Comparison of ENCODE assay signal across 9 cellular contexts in genomic region chr4:76208005-76208765, GRCh38. TPM values are rescaled to one million over a fixed set of nuclear protein-coding genes. Genes with fewer than 3 reads are reported as not detected.
A peak's percentile ranks its signal among the peaks of the same experiment; 100 is the strongest.
DNase-seq lines count a peak whose midpoint lies in the region; ATAC-seq and TF ChIP-seq lines count a peak whose summit lies in the region.
"Had no signal": no experiment of that assay in that cellular context is flagged by ENCODE, and none has a peak within 500 bp of the region (broad histone marks: within the 10 kb centered on the region; RNA-seq: fewer than 3 reads in every experiment).

No MANE protein-coding gene starts in this region.

- no peaks in the 10 kb centered on the region for H3K27me3 Mint-ChIP-seq in T-helper 2 cell treated with Interferon-gamma antibody and Interleukin-4, amounts not matched to agents 5 μg/mL and 100 μg/mL, for 36 hours (ENCODE audit: low read depth)

- peak overlapping the region; percentile 36 for H3K4me3 ChIP-seq in fibroblast of the aortic adventitia (ENCODE audit: low read depth, low read length)

- TF ChIP-seq CTCF in fibroblast of the aortic adventitia (IDR thresholded peaks at IDR 0.05; ENCODE audit: insufficient read depth, low read length) = no peak

- H3K4me1 Mint-ChIP-seq in T-helper 2 cell treated with Interferon-gamma antibody and Interleukin-4, amounts not matched to agents 5 μg/mL and 100 μg/mL, for 36 hours (ENCODE audit: low read depth) = peaks cover 10% of the 10 kb centered on the region

- no peak overlapping the region for H3K4me3 Mint-ChIP-seq in T-helper 2 cell treated with Interferon-gamma antibody and Interleukin-4, amounts not matched to agents 5 μg/mL and 100 μg/mL, for 36 hours

- DNase-seq in NCI-H345 (lab: John Stamatoyannopoulos, UW) (peak; percentile 36), NCI-H345 treated with DMSO at 0.1 percent for 48 hours (lab: John Stamatoyannopoulos, UW; ENCODE audit: unreplicated experiment) (no peak), fibroblast of the aortic adventitia (ENCODE audit: low read depth) (peak; percentile 88), nucleus accumbens (lab: John Stamatoyannopoulos, UW) (peak in 53 of 56 donors; percentile 7 to 84 (median 63)), HK-2 (ENCODE audit: unreplicated experiment) (no peak)
- no peak for DNase-seq in T-helper 2 cell treated with Interferon-gamma antibody and Interleukin-4, amounts not matched to agents 5 μg/mL and 100 μg/mL, for 36 hours (ENCODE audit: low spot score)
- no peak for DNase-seq in stimulated activated CD4-positive, alpha-beta T cell treated with anti-CD3 and anti-CD28 coated beads, Interleukin-1b, Interleukin-23, amount 100 ng/mL, for 48 hours
- DNase-seq: DND-41 had no signal

- ATAC-seq in SK-N-SH treated with all-trans-retinoic acid at 6 μM for 48 hours = peak; percentile 76

- no peaks in the 10 kb centered on the region for H3K9me3 Mint-ChIP-seq in T-helper 2 cell treated with Interferon-gamma antibody and Interleukin-4, amounts not matched to agents 5 μg/mL and 100 μg/mL, for 36 hours

- H3K27ac Mint-ChIP-seq in T-helper 2 cell treated with Interferon-gamma antibody and Interleukin-4, amounts not matched to agents 5 μg/mL and 100 μg/mL, for 36 hours = no peak overlapping the region

- H3K36me3 Mint-ChIP-seq in T-helper 2 cell treated with Interferon-gamma antibody and Interleukin-4, amounts not matched to agents 5 μg/mL and 100 μg/mL, for 36 hours (ENCODE audit: low read depth) = no peaks in the 10 kb centered on the region

TF ChIP-seq in SK-N-SH treated with all-trans-retinoic acid at 6 μM for 48 hours, 23 proteins besides CTCF, POLR2A, EP300 and RAD21:
- TF ChIP-seq ZC3H10 (CRISPR knock-in tag; IDR thresholded peaks at IDR 0.05) (peak; percentile 85), PPARA (CRISPR knock-in tag; IDR thresholded peaks at IDR 0.05; ENCODE audit: borderline replicate concordance) (no peak), TCF4 (CRISPR knock-in tag; IDR thresholded peaks at IDR 0.05; ENCODE audit: borderline replicate concordance) (peak; percentile 23; the same call in 1 of the 2 replicates), CSRNP3 (CRISPR knock-in tag; IDR thresholded peaks at IDR 0.05) (0 out of 2 replicates have a peak, but pooled peaks have one; percentile 46), OSR1 (CRISPR knock-in tag; IDR thresholded peaks at IDR 0.05) (no peak), RARB (CRISPR knock-in tag; IDR thresholded peaks at IDR 0.05) (no peak; the same call in 1 of the 2 replicates), GLIS3 (CRISPR knock-in tag; IDR thresholded peaks at IDR 0.05) (0 out of 2 replicates have a peak, but pooled peaks have one; percentile 29), TOX (CRISPR knock-in tag; IDR thresholded peaks at IDR 0.05; ENCODE audit: borderline replicate concordance) (no peak), ZFP30 (CRISPR knock-in tag; IDR thresholded peaks at IDR 0.05) (no peak), ESRRG (CRISPR knock-in tag; IDR thresholded peaks at IDR 0.05) (no peak), PATZ1 (CRISPR knock-in tag; IDR thresholded peaks at IDR 0.05; ENCODE audit: borderline replicate concordance) (no peak), ARNTL (CRISPR knock-in tag; IDR thresholded peaks at IDR 0.05; ENCODE audit: borderline replicate concordance, low read depth) (no peak), ISL1 (CRISPR knock-in tag; IDR thresholded peaks at IDR 0.05) (peak; percentile 99), ZNF8 (CRISPR knock-in tag; IDR thresholded peaks at IDR 0.05) (no peak), ZNF70 (CRISPR knock-in tag; IDR thresholded peaks at IDR 0.05) (no peak), CSDC2 (CRISPR knock-in tag; IDR thresholded peaks at IDR 0.05) (no peak), ZNF565 (CRISPR knock-in tag; conservative IDR thresholded peaks at IDR 0.05; ENCODE audit: low read depth) (0 out of 2 replicates have a peak, but pooled peaks have one; percentile 30), CREB5 (CRISPR knock-in tag; IDR thresholded peaks at IDR 0.05; ENCODE audit: low read depth) (peak; percentile 88; the same call in 1 of the 2 replicates)
- TF ChIP-seq, protein P1, sequence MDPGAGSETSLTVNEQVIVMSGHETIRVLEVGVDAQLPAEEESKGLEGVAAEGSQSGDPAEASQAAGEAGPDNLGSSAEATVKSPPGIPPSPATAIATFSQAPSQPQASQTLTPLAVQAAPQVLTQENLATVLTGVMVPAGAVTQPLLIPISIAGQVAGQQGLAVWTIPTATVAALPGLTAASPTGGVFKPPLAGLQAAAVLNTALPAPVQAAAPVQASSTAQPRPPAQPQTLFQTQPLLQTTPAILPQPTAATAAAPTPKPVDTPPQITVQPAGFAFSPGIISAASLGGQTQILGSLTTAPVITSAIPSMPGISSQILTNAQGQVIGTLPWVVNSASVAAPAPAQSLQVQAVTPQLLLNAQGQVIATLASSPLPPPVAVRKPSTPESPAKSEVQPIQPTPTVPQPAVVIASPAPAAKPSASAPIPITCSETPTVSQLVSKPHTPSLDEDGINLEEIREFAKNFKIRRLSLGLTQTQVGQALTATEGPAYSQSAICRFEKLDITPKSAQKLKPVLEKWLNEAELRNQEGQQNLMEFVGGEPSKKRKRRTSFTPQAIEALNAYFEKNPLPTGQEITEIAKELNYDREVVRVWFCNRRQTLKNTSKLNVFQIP (CRISPR knock-in tag; IDR thresholded peaks at IDR 0.05; ENCODE audit: borderline replicate concordance, low read depth) = peak; percentile 85; the same call in 1 of the 2 replicates

RNA-seq across cellular contexts. Expression of gene SCARB2, which starts 5.4 kb away (rescaled TPM):
- total RNA-seq in fibroblast of the aortic adventitia (ENCODE audit: low replicate concordance) = 114 and 184 TPM in 2 replicates

RNA-seq across cellular contexts. Expression of gene FAM47E, which starts 43.3 kb away (rescaled TPM):
- 0.18 TPM in 1 of 2 replicates, not detected in the other for total RNA-seq in fibroblast of the aortic adventitia (ENCODE audit: low replicate concordance)

RNA-seq across cellular contexts. Expression of gene NUP54, which starts 60.0 kb away (rescaled TPM):
- 28.2 and 64.4 TPM in 2 replicates for total RNA-seq in fibroblast of the aortic adventitia (ENCODE audit: low replicate concordance)

Comparison
In these comparisons a context has a peak if more than half of its experiments do, and no peak if none do; other contexts are left out.
1. DNase-seq: peak in NCI-H345 (single experiment), fibroblast of the aortic adventitia (single experiment) and nucleus accumbens (53 of 56); none in NCI-H345 treated with DMSO at 0.1 percent for 48 hours (single experiment), T-helper 2 cell treated with Interferon-gamma antibody and Interleukin-4, amounts not matched to agents 5 μg/mL and 100 μg/mL, for 36 hours (single experiment), HK-2 (single experiment) and stimulated activated CD4-positive, alpha-beta T cell treated with anti-CD3 and anti-CD28 coated beads, Interleukin-1b, Interleukin-23, amount 100 ng/mL, for 48 hours (single experiment).